In the genomic region with DNA sequence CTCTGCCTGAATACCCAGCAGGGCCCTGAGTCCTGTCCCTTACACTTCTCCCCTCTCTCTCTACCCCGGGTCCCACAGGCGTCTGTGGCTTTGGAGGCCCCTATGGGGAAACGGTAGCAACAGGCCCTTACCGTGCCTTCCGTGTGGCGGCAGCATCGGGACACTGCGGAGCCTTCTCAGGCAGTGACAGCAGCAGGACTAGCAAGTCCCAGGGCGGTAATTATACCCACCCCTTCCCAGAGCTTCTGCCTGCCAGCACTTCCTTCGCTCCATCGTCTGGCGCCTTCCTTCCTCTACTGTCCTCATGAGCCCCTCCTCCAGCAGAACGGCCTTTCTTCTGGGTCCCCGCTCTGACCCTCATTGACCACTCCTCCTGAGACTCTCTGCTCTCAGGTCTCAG, we compare ENCODE assay signal across 22 cellular contexts. TPM values are rescaled to one million over a fixed set of nuclear protein-coding genes. Genes with fewer than 3 reads are reported as not detected.
DNase-seq lines count a peak whose midpoint lies in the region; ATAC-seq and TF ChIP-seq lines count a peak whose summit lies in the region.
"Had no signal": no experiment of that assay in that cellular context is flagged by ENCODE, and none has a peak within 500 bp of the region (broad histone marks: within the 10 kb centered on the region; RNA-seq: fewer than 3 reads in every experiment).

No MANE protein-coding gene starts in this region.

- no peak overlapping the region for H3K56ac ChIP-seq in H9 (ENCODE audit: insufficient read length, low read depth, low read length)

- H3K9me3 ChIP-seq in H9 (ENCODE audit: control insufficient read depth, low read depth, low read length), result no peaks in the 10 kb centered on the region
- no peaks in the 10 kb centered on the region for H3K9me3 ChIP-seq in naive thymus-derived CD4-positive, alpha-beta T cell (ENCODE audit: control insufficient read depth in 2 of 3, low read length in 3 of 3)
- H3K9me3 ChIP-seq in left ventricle myocardium inferior (replicated peaks), result no peaks in the 10 kb centered on the region
- no peaks in the 10 kb centered on the region for H3K9me3 ChIP-seq in SK-N-SH
- H3K9me3 ChIP-seq: BLaER1, Peyer's patch had no signal

- intact Hi-C loops in naive thymus-derived CD4-positive, alpha-beta T cell (cut with micrococcal nuclease), result no loop called here
- intact Hi-C loops in left ventricle myocardium inferior (cut with micrococcal nuclease), result no loop called here

- no peak overlapping the region for H3K14ac ChIP-seq in H9 (ENCODE audit: insufficient read depth, low read length)

- H2BK20ac ChIP-seq in H9 (ENCODE audit: low read depth, low read length, poor library complexity, severe bottlenecking), result no peak overlapping the region

- no peak overlapping the region for H3K4me3 ChIP-seq in naive thymus-derived CD4-positive, alpha-beta T cell (ENCODE audit: low read length)
- H3K4me3 ChIP-seq in left ventricle myocardium inferior (no peak overlapping the region), SK-N-SH (ENCODE audit: low read depth in 2 of 2, low read length in 1 of 2) (no peak overlapping the region)
- H3K4me3 ChIP-seq: BLaER1, Peyer's patch had no signal

- peaks cover 14 to 15% of the 10 kb centered on the region in 2 experiments for H3K4me1 Mint-ChIP-seq in H9
- H3K4me1 Mint-ChIP-seq in naive thymus-derived CD4-positive, alpha-beta T cell, result peaks cover 0 to 3% (median 0%) of the 10 kb centered on the region in 7 donors
- no peaks in the 10 kb centered on the region for H3K4me1 Mint-ChIP-seq in stimulated activated naive B cell treated with anti-CD40 and anti-IgM and Interleukin-4, amounts not matched to agents 10 μg/mL and 1 μg/mL and 100 μg/mL, for 72 hours
- H3K4me1 Mint-ChIP-seq: CD8-positive, alpha-beta memory T cell had no signal

- H3K27me3 Mint-ChIP-seq in H9 (ENCODE audit: low read depth), result no peaks in the 10 kb centered on the region
- no peaks in the 10 kb centered on the region for H3K27me3 Mint-ChIP-seq in naive thymus-derived CD4-positive, alpha-beta T cell
- no peaks in the 10 kb centered on the region for H3K27me3 Mint-ChIP-seq in stimulated activated naive B cell treated with anti-CD40 and anti-IgM and Interleukin-4, amounts not matched to agents 10 μg/mL and 1 μg/mL and 100 μg/mL, for 72 hours
- H3K27me3 Mint-ChIP-seq: CD8-positive, alpha-beta memory T cell had no signal

- no peak overlapping the region for H4K91ac ChIP-seq in H9 (ENCODE audit: insufficient read length, low read depth, low read length)

- no peak overlapping the region for H2AK5ac ChIP-seq in H9 (ENCODE audit: insufficient read length, low read length)

- H2AFZ ChIP-seq in H9 (ENCODE audit: low read length) (no peak overlapping the region), SK-N-SH (ENCODE audit: low read depth) (no peak overlapping the region)

- H4K5ac ChIP-seq in H9 (ENCODE audit: insufficient read length, low read depth, low read length), result no peak overlapping the region

- no CpG with 5 or more reads among the region's 14 CpGs for WGBS in H9 (ENCODE audit: extremely low coverage, insufficient read length, low lambda C conversion rate)
- 90% methylated on average over 13 of the region's 14 CpGs for WGBS in SK-N-SH (ENCODE audit: low lambda C conversion rate)

- H3K27ac ChIP-seq in H9 (ENCODE audit: insufficient read length, low read depth, low read length) (no peak overlapping the region), left ventricle myocardium inferior (replicated peaks) (no peak overlapping the region), SK-N-SH (ENCODE audit: low read depth in 2 of 2, low read length in 1 of 2) (no peak overlapping the region)
- no peak overlapping the region for H3K27ac ChIP-seq in naive thymus-derived CD4-positive, alpha-beta T cell (ENCODE audit: low read depth, low read length)
- H3K27ac ChIP-seq: 22Rv1, BLaER1, Peyer's patch had no signal

- peaks cover 29 to 73% (median 52%) of the 10 kb centered on the region in 3 experiments; a peak in 6 of 7 replicates for H3K36me3 Mint-ChIP-seq in H9 (ENCODE audit: insufficient read depth in 1 of 3, low read depth in 3 of 3)
- H3K36me3 Mint-ChIP-seq in naive thymus-derived CD4-positive, alpha-beta T cell, result peaks cover 7 to 48% (median 22%) of the 10 kb centered on the region in 5 donors
- peaks cover 31 to 58% of the 10 kb centered on the region in 2 donors for H3K36me3 Mint-ChIP-seq in stimulated activated naive B cell treated with anti-CD40 and anti-IgM and Interleukin-4, amounts not matched to agents 10 μg/mL and 1 μg/mL and 100 μg/mL, for 72 hours

- TF ChIP-seq CTCF in H9 (conservative IDR thresholded peaks at IDR 0.05), result no peak
- TF ChIP-seq CTCF in left ventricle myocardium inferior (IDR thresholded peaks at IDR 0.05; ENCODE audit: borderline replicate concordance), result no peak
- no peak for TF ChIP-seq CTCF in SK-N-SH (IDR thresholded peaks at IDR 0.05)

- H3K4me2 ChIP-seq in H9 (ENCODE audit: insufficient read depth, insufficient read length, low read length) (no peak overlapping the region), SK-N-SH (no peak overlapping the region)
- H3K4me2 ChIP-seq: BLaER1 had no signal

- no peak for TF ChIP-seq RAD21 in SK-N-SH (IDR thresholded peaks at IDR 0.05; ENCODE audit: low read length)

- ATAC-seq in naive thymus-derived CD4-positive, alpha-beta T cell, result no peak
- no peak for ATAC-seq in stimulated activated naive B cell treated with anti-CD40 and anti-IgM and Interleukin-4, amounts not matched to agents 10 μg/mL and 1 μg/mL and 100 μg/mL, for 72 hours (replicated peaks)

- H3K23me2 ChIP-seq in H9 (ENCODE audit: insufficient read length, low read depth, low read length, poor library complexity, severe bottlenecking), result no peaks in the 10 kb centered on the region

- no peaks in the 10 kb centered on the region for H3K79me1 ChIP-seq in H9 (ENCODE audit: insufficient read depth, low read depth, low read length, poor library complexity, severe bottlenecking)

- POLR2A ChIA-PET in naive thymus-derived CD4-positive, alpha-beta T cell (lab: Charles Lee), result no interaction called here
- POLR2A ChIA-PET in SK-N-SH (lab: Yijun Ruan, JAX), result no interaction called here

- no peak overlapping the region for H4K8ac ChIP-seq in H9 (replicated peaks; ENCODE audit: insufficient read length, low read depth, low read length)

- H3T11ph ChIP-seq in H9 (ENCODE audit: low read length), result no peak overlapping the region

- no peak overlapping the region for H2BK120ac ChIP-seq in H9 (ENCODE audit: low read depth, low read length, poor library complexity, severe bottlenecking)

- no peak overlapping the region for H2BK12ac ChIP-seq in H9 (ENCODE audit: insufficient read length, low read depth, low read length)

- no peak overlapping the region for H2BK5ac ChIP-seq in H9 (ENCODE audit: insufficient read length, low read length)

- H3K9ac ChIP-seq in H9 (ENCODE audit: extremely low read depth, insufficient read length, low read length), result no peak overlapping the region
- H3K9ac ChIP-seq in SK-N-SH, result no peak overlapping the region
- H3K9ac ChIP-seq: BLaER1 had no signal

- no peak overlapping the region for H3K23ac ChIP-seq in H9 (ENCODE audit: insufficient read length, low read depth, low read length)

- H3K36me3 ChIP-seq in naive thymus-derived CD4-positive, alpha-beta T cell (ENCODE audit: control insufficient read depth in 2 of 3, insufficient read depth in 3 of 3, low read length in 3 of 3), result peaks cover 24 to 73% (median 31%) of the 10 kb centered on the region in 3 experiments
- peaks cover 84% of the 10 kb centered on the region for H3K36me3 ChIP-seq in left ventricle myocardium inferior
- H3K36me3 ChIP-seq in SK-N-SH (replicated peaks in 1 of 2; ENCODE audit: control insufficient read depth in 1 of 2, insufficient read depth in 2 of 2, low read length in 1 of 2), result peaks cover 47 to 74% of the 10 kb centered on the region in 2 experiments

- TF ChIP-seq EP300 in SK-N-SH (IDR thresholded peaks at IDR 0.05; ENCODE audit: borderline replicate concordance in 1 of 2, low read depth in 1 of 2, low read length in 1 of 2), result no peak

- H3K79me2 ChIP-seq in H9 (ENCODE audit: insufficient read depth, low read length) (no peaks in the 10 kb centered on the region), SK-N-SH (ENCODE audit: insufficient read depth) (peaks cover 3% of the 10 kb centered on the region; the same call in 1 of the 2 replicates)

- no peak overlapping the region for H3K4ac ChIP-seq in H9 (ENCODE audit: low read depth, low read length)

- H3K18ac ChIP-seq in H9 (ENCODE audit: insufficient read length, low read depth, low read length), result no peak overlapping the region

- no peaks in the 10 kb centered on the region for H3K27me3 ChIP-seq in H9 (ENCODE audit: insufficient read depth, low read length)
- H3K27me3 ChIP-seq in naive thymus-derived CD4-positive, alpha-beta T cell (ENCODE audit: control insufficient read depth in 2 of 2, insufficient read depth in 2 of 2, low read length in 2 of 2), result no peaks in the 10 kb centered on the region
- no peaks in the 10 kb centered on the region for H3K27me3 ChIP-seq in left ventricle myocardium inferior (ENCODE audit: low read depth)
- no peaks in the 10 kb centered on the region for H3K27me3 ChIP-seq in SK-N-SH (ENCODE audit: insufficient read depth)
- H3K27me3 ChIP-seq: BLaER1, Peyer's patch had no signal

- CTCF ChIA-PET in naive thymus-derived CD4-positive, alpha-beta T cell (lab: Charles Lee), result no interaction called here
- CTCF ChIA-PET in SK-N-SH (lab: Yijun Ruan, JAX), result interaction anchor here (1.0 to 2.5 kb wide), 2 partner anchors 8 to 341 kb away, joined by 3 to 17 read pairs; no protein-coding TSS in a partner anchor

- peaks cover 3% of the 10 kb centered on the region for H3F3A ChIP-seq in SK-N-SH (replicated peaks; ENCODE audit: insufficient read depth)

- H3K4me1 ChIP-seq in H9 (ENCODE audit: insufficient read depth, low read length), result no peaks in the 10 kb centered on the region
- H3K4me1 ChIP-seq in naive thymus-derived CD4-positive, alpha-beta T cell (ENCODE audit: control insufficient read depth in 2 of 2, insufficient read depth in 2 of 2, low read length in 2 of 2), result no peaks in the 10 kb centered on the region
- H3K4me1 ChIP-seq in left ventricle myocardium inferior, result peaks cover 2% of the 10 kb centered on the region
- no peaks in the 10 kb centered on the region for H3K4me1 ChIP-seq in SK-N-SH (ENCODE audit: control insufficient read depth in 1 of 2, insufficient read depth in 2 of 2, low read depth in 1 of 2, low read length in 1 of 2)
- H3K4me1 ChIP-seq: BLaER1, Peyer's patch had no signal

- no peaks in the 10 kb centered on the region for H3K9me2 ChIP-seq in SK-N-SH

- H3K9me3 Mint-ChIP-seq in H9, result no peaks in the 10 kb centered on the region
- H3K9me3 Mint-ChIP-seq in naive thymus-derived CD4-positive, alpha-beta T cell, result no peaks in the 10 kb centered on the region
- H3K9me3 Mint-ChIP-seq in stimulated activated naive B cell treated with anti-CD40 and anti-IgM and Interleukin-4, amounts not matched to agents 10 μg/mL and 1 μg/mL and 100 μg/mL, for 72 hours, result no peaks in the 10 kb centered on the region
- H3K9me3 Mint-ChIP-seq: CD8-positive, alpha-beta memory T cell had no signal

- H2BK15ac ChIP-seq in H9 (ENCODE audit: low read depth, low read length), result no peak overlapping the region

- H3K27ac Mint-ChIP-seq in H9, result peak overlapping the region in 2 of 3 experiments; percentile 59 to 64; a peak in 3 of 7 replicates
- H3K27ac Mint-ChIP-seq in naive thymus-derived CD4-positive, alpha-beta T cell, result peak overlapping the region in 5 of 9 donors; percentile 2 to 77 (median 44)
- H3K27ac Mint-ChIP-seq in stimulated activated naive B cell treated with anti-CD40 and anti-IgM and Interleukin-4, amounts not matched to agents 10 μg/mL and 1 μg/mL and 100 μg/mL, for 72 hours, result peak overlapping the region; percentile 63

- H4K20me1 ChIP-seq in H9 (ENCODE audit: control insufficient read depth, insufficient read depth, insufficient read length) (no peaks in the 10 kb centered on the region), SK-N-SH (ENCODE audit: insufficient read depth) (no peaks in the 10 kb centered on the region)
- H4K20me1 ChIP-seq: BLaER1 had no signal

- DNase-seq in activated CD8-positive, alpha-beta memory T cell treated with anti-CD3 and anti-CD28 coated beads for 24 hours, result peak; percentile 47
- DNase-seq in activated CD8-positive, alpha-beta memory T cell treated with anti-CD3 and anti-CD28 coated beads, Interleukin-2, amount 50 U/mL, for 4 hours, result no peak
- DNase-seq in H9 (no peak), left ventricle myocardium inferior (no peak), SK-N-SH (no peak), globus pallidus (ENCODE audit: low spot score) (no peak)
- no peak for DNase-seq in naive thymus-derived CD4-positive, alpha-beta T cell
- DNase-seq in stimulated activated naive B cell treated with anti-CD40 and anti-IgM and Interleukin-4, amounts not matched to agents 10 μg/mL and 1 μg/mL and 100 μg/mL, for 72 hours, result no peak
- DNase-seq: ACHN; Calu3; CD8-positive, alpha-beta memory T cell; GDM1; Karpas-422; MV-4-11; NCI-H1105 treated with DMSO at 0.1 percent for 48 hours; NCI-H2029 treated with DMSO at 0.1 percent for 48 hours; NCI-H2171; NCI-H524 treated with DMSO at 0.1 percent for 48 hours; NCI-H82; Peyer's patch had no signal

- H3K4me3 Mint-ChIP-seq in H9, result no peak overlapping the region
- no peak overlapping the region for H3K4me3 Mint-ChIP-seq in naive thymus-derived CD4-positive, alpha-beta T cell
- H3K4me3 Mint-ChIP-seq in stimulated activated naive B cell treated with anti-CD40 and anti-IgM and Interleukin-4, amounts not matched to agents 10 μg/mL and 1 μg/mL and 100 μg/mL, for 72 hours, result no peak overlapping the region
- H3K4me3 Mint-ChIP-seq: CD8-positive, alpha-beta memory T cell had no signal

RNA-seq across cellular contexts. Expression of a gene that starts 17.9 kb away (rescaled TPM):
- total RNA-seq in H9 (2021), result 17.4 and 18.8 TPM in 2 replicates
- 10 to 100 TPM; 23.2 to 39.3 (median 29.6) TPM for total RNA-seq in naive thymus-derived CD4-positive, alpha-beta T cell
- polyA plus RNA-seq in naive thymus-derived CD4-positive, alpha-beta T cell, result 1 to 10 TPM; 1.0 to 3.5 TPM
- total RNA-seq in left ventricle myocardium inferior, result 27.4 TPM
- 7.7 and 11.2 TPM in 2 replicates for polyA plus RNA-seq in SK-N-SH (2012; rRNA removed)
- polyA plus RNA-seq in SK-N-SH (2012; cell fraction: cytosol; rRNA removed), result 8.1 and 10.4 TPM in 2 replicates
- polyA plus RNA-seq in SK-N-SH (2012; cell fraction: nucleus; rRNA removed), result 12.3 and 15.3 TPM in 2 replicates
